ENCODE assay signal across 11 cellular contexts in the genomic region with DNA sequence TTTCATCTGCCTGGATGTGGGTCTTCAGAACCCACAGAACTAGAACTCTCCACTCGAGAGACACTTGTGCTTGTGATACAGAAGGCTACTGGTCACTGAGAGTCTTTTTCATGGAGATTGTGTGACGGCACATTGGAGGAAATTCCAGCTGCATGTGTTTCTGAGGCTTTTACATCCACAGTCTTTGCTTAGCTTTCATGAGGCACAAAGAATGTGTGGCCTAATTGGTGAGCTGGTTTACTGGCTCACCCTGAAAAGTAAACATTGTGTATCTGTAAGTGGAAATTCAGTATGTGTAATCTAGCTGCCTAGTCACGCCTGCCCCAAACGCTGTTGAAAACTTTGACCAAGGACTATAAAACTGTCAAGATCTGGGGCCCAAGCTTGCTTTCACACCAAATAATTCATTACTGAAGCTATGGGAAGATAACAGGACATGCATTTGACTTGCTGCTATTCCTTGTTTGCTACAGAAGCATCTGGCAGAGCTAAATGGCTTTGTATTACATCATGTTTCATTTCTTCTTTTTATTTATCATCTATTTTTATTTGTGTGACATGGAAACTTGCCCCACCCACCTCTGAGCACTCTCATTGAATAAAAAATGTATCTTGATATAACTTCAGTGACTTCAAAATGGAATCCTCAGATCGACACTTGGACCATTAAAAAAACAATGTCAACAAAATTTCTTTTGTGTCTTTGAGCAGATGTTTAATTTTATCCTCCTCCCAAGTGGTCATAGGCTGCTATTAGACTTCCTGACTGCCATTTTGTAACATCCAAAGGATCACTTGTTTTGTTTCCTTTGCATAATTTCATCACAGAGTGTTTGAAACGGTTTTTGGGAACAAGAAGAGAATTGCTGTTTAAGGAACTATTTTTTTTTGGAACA.
DNase-seq lines count a peak whose midpoint lies in the region; ATAC-seq, FAIRE-seq and TF ChIP-seq lines count a peak whose summit lies in the region.
"Had no signal": no experiment of that assay in that cellular context is flagged by ENCODE, and none has a peak within 500 bp of the region (broad histone marks: within the 10 kb centered on the region; RNA-seq: fewer than 3 reads in every experiment).

No MANE protein-coding gene starts in this region.

- H3K4me3 ChIP-seq in A673 (ENCODE audit: low read depth, low read length, poor library complexity, severe bottlenecking): no peak overlapping the region
- H3K4me3 ChIP-seq: heart left ventricle had no signal

- H3K27ac ChIP-seq in A673 (ENCODE audit: low read depth, low read length, poor library complexity, severe bottlenecking): no peak overlapping the region

- H3K27me3 ChIP-seq in A673 (replicated peaks; ENCODE audit: insufficient read depth, low read depth, low read length, poor library complexity): no peaks in the 10 kb centered on the region
- H3K27me3 ChIP-seq: heart left ventricle had no signal

- CTCF ChIA-PET in A673 (lab: Charles Lee): no interaction called here

- no peak for TF ChIP-seq CTCF in A673 (conservative IDR thresholded peaks at IDR 0.05; ENCODE audit: low read depth, low read length)

- H3K36me3 ChIP-seq in A673 (ENCODE audit: insufficient read depth, low read length, poor library complexity, severe bottlenecking): no peaks in the 10 kb centered on the region
- H3K36me3 ChIP-seq: heart left ventricle had no signal

- intact Hi-C loops in A673 (cut with micrococcal nuclease; ENCODE audit: unreplicated experiment): no loop called here

- FAIRE-seq in RCC 7860 (lab: Jason Lieb, UNC): no peak

- POLR2A ChIA-PET in A673 (lab: Charles Lee; ENCODE audit: low non-redundant PET): no interaction called here

- peak; percentile 46 for DNase-seq in NCI-H2107 treated with DMSO at 0.1 percent for 48 hours (lab: John Stamatoyannopoulos, UW; ENCODE audit: unreplicated experiment)
- DNase-seq in NCI-H2107 (lab: John Stamatoyannopoulos, UW): no peak
- DNase-seq in RCC 7860 (ENCODE audit: low spot score): peak; percentile 24
- peak; percentile 18 for DNase-seq in glomerular visceral epithelial cell (ENCODE audit: extremely low spot score)
- DNase-seq in ureter (ENCODE audit: low spot score): peak; percentile 48
- DNase-seq in stimulated activated CD4-positive, alpha-beta T cell treated with anti-CD3 and anti-CD28 coated beads, Interleukin-1b, Interleukin-23, amount 100 ng/mL, for 48 hours: no peak
- no peak for DNase-seq in A673 (ENCODE audit: low spot score)
- DNase-seq: ACHN; heart left ventricle; stimulated activated CD4-positive, alpha-beta T cell treated with anti-CD3 and anti-CD28 coated beads, Interleukin-2, amount 100 ng/mL, for 48 hours had no signal

- H3K9me3 ChIP-seq in A673 (ENCODE audit: low read depth, low read length, poor library complexity, severe bottlenecking): no peaks in the 10 kb centered on the region
- H3K9me3 ChIP-seq: heart left ventricle had no signal

- BruUV-seq in A673 (replicated peaks; lab: Mats Ljungman, UMichigan): no TSS peak

- no peaks in the 10 kb centered on the region for H3K4me1 ChIP-seq in A673 (ENCODE audit: insufficient read depth, low read length, poor library complexity, severe bottlenecking)

- no peak for ATAC-seq in HG03378 (IDR thresholded peaks at IDR 0.05; ENCODE audit: unreplicated experiment)

Comparison
In these comparisons a context has a peak if more than half of its experiments do, and no peak if none do; other contexts are left out.
1. DNase-seq: peak in NCI-H2107 treated with DMSO at 0.1 percent for 48 hours (single experiment), RCC 7860 (single experiment), glomerular visceral epithelial cell (single experiment) and ureter (single experiment); none in NCI-H2107 (single experiment), stimulated activated CD4-positive, alpha-beta T cell treated with anti-CD3 and anti-CD28 coated beads, Interleukin-1b, Interleukin-23, amount 100 ng/mL, for 48 hours (single experiment) and A673 (single experiment).